13 cellular contexts compared by ENCODE assay signal in the genomic region with DNA sequence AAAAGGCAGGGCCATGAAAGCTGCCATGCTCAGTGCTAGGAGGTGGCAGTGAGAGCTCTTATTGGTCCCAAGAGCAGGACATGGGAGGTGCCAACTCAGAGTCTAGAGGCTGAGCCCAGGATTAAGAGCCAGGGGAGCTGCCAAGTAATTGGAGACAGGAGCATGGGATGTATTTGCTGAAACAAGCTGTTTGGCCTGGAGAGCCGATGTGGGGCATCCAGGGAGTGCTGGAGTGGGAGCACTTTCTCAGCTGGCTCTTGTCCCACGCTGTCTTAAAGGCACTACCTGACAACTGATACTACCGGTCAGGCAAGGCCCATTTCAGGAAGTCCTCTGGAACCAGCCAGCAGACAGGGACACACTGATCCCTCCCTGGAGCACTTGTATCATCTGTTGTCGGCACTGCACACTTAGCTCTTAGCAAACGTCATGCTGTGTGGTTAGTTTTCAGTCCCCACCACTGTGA. TPM values are rescaled to one million over a fixed set of nuclear protein-coding genes. Genes with fewer than 3 reads are reported as not detected.
DNase-seq lines count a peak whose midpoint lies in the region; TF ChIP-seq lines count a peak whose summit lies in the region.
"Had no signal": no experiment of that assay in that cellular context is flagged by ENCODE, and none has a peak within 500 bp of the region (broad histone marks: within the 10 kb centered on the region; RNA-seq: fewer than 3 reads in every experiment).

No MANE protein-coding gene starts in this region.

- H3K27ac ChIP-seq in mammary epithelial cell (ENCODE audit: insufficient read depth, low read depth, low read length), result no peak overlapping the region
- H3K27ac ChIP-seq: uterus had no signal

- in situ Hi-C loops in mammary epithelial cell (cut with MboI; ENCODE audit: low sequenced_read_pairs in 2 of 2) (no loop called here), GM13976 (cut with MboI; ENCODE audit: low sequenced_read_pairs, unreplicated experiment) (no loop called here)

- H3K27me3 Mint-ChIP-seq in MCF 10A (ENCODE audit: insufficient read depth, unreplicated experiment), result no peaks in the 10 kb centered on the region

- H3K36me3 Mint-ChIP-seq in MCF 10A (ENCODE audit: insufficient read depth, unreplicated experiment), result no peaks in the 10 kb centered on the region

- TF ChIP-seq CTCF in MCF 10A (IDR thresholded peaks at IDR 0.05; ENCODE audit: unreplicated experiment), result no peak
- no peak for TF ChIP-seq CTCF in mammary epithelial cell (conservative IDR thresholded peaks at IDR 0.05 in 1 of 2, IDR thresholded peaks at IDR 0.05 in 1 of 2; ENCODE audit: extremely low read depth in 1 of 2, insufficient read depth in 1 of 2, low read depth in 1 of 2, low read length in 2 of 2)
- no peak for TF ChIP-seq CTCF in GM13976 (IDR thresholded peaks at IDR 0.05; ENCODE audit: borderline replicate concordance, control extremely low read depth, extremely low read depth, insufficient read depth, missing control alignments)

- POLR2A ChIA-PET in MCF 10A (lab: Yijun Ruan, JAX), result no interaction called here

- BruUV-seq in MCF 10A (replicated peaks; lab: Mats Ljungman, UMichigan) (no TSS peak), mammary epithelial cell (replicated peaks; lab: Mats Ljungman, UMichigan) (no TSS peak)

- no peaks in the 10 kb centered on the region for H3K79me2 ChIP-seq in mammary epithelial cell (ENCODE audit: insufficient read depth, low read length)

- H3K36me3 ChIP-seq in mammary epithelial cell (ENCODE audit: insufficient read depth, low read length), result no peaks in the 10 kb centered on the region
- H3K36me3 ChIP-seq: uterus had no signal

- WGBS in mammary epithelial cell (ENCODE audit: low coverage, missing lambda C conversion rate), result 0% methylated on average over 2 of the region's 5 CpGs

- no peak overlapping the region for H3K27ac Mint-ChIP-seq in MCF 10A (ENCODE audit: low read depth, unreplicated experiment)

- H3K4me2 ChIP-seq in mammary epithelial cell (ENCODE audit: insufficient read depth, low read depth, low read length), result no peak overlapping the region

- H3K9ac ChIP-seq in mammary epithelial cell (ENCODE audit: insufficient read depth, low read length), result no peak overlapping the region

- dilution Hi-C loops in mammary epithelial cell (cut with HindIII; ENCODE audit: low sequenced_read_pairs), result loop anchor here (5.0 kb wide), 1 partner anchor 45 kb away; no protein-coding TSS in a partner anchor

- CTCF ChIA-PET in MCF 10A (lab: Yijun Ruan, JAX), result interaction anchor here (1.7 kb wide), 1 partner anchor 147 kb away, joined by 3 read pairs; no protein-coding TSS in a partner anchor
- CTCF ChIA-PET in mammary epithelial cell (lab: Charles Lee; ENCODE audit: low non-redundant PET), result no interaction called here

- no peak overlapping the region for H3K4me3 Mint-ChIP-seq in MCF 10A (ENCODE audit: unreplicated experiment)

- no peaks in the 10 kb centered on the region for H3K9me3 ChIP-seq in mammary epithelial cell (replicated peaks; ENCODE audit: insufficient read depth, low read length)
- H3K9me3 ChIP-seq: uterus had no signal

- H3K27me3 ChIP-seq in mammary epithelial cell (ENCODE audit: insufficient read depth, low read length), result peaks cover 2% of the 10 kb centered on the region
- H3K27me3 ChIP-seq: uterus had no signal

- H3K4me1 ChIP-seq in mammary epithelial cell (ENCODE audit: insufficient read depth, low read length), result no peaks in the 10 kb centered on the region
- H3K4me1 ChIP-seq: uterus had no signal

- no peaks in the 10 kb centered on the region for H3K9me3 Mint-ChIP-seq in MCF 10A (ENCODE audit: unreplicated experiment)

- H2AFZ ChIP-seq in mammary epithelial cell (ENCODE audit: low read depth, low read length), result no peak overlapping the region

- no peaks in the 10 kb centered on the region for H4K20me1 ChIP-seq in mammary epithelial cell (ENCODE audit: insufficient read depth, low read length)

- DNase-seq in MCF 10A (ENCODE audit: unreplicated experiment), result peak; percentile 51
- DNase-seq in mammary epithelial cell, result no peak
- DNase-seq in NCI-H82 treated with DMSO at 0.1 percent for 48 hours (lab: John Stamatoyannopoulos, UW; ENCODE audit: unreplicated experiment), result peak; percentile 52
- peak; percentile 85 for DNase-seq in left kidney (ENCODE audit: low read depth, low spot score)
- peak; percentile 50 for DNase-seq in ureter (ENCODE audit: low spot score)
- no peak for DNase-seq in posterior vena cava (ENCODE audit: low spot score)
- no peak for DNase-seq in erythroblast (lab: John Stamatoyannopoulos, UW)
- DNase-seq in GM13976 (ENCODE audit: low spot score), result no peak
- DNase-seq: activated CD8-positive, alpha-beta memory T cell treated with anti-CD3 and anti-CD28 coated beads, Interleukin-2, amount 50 U/mL, for 4 hours; KG1; uterus had no signal

- intact Hi-C loops in MCF 10A (cut with micrococcal nuclease) (no loop called here), mammary epithelial cell (cut with micrococcal nuclease) (no loop called here), posterior vena cava (cut with DNase I) (no loop called here)

- no peak for TF ChIP-seq POLR2A in erythroblast (IDR thresholded peaks at IDR 0.05; ENCODE audit: low read length)

- H3K4me3 ChIP-seq in mammary epithelial cell (replicated peaks in 1 of 3; ENCODE audit: insufficient read depth in 1 of 3, low read depth in 2 of 3, low read length in 3 of 3), result no peak overlapping the region
- H3K4me3 ChIP-seq: uterus had no signal

- H3K4me1 Mint-ChIP-seq in MCF 10A (ENCODE audit: insufficient read depth, unreplicated experiment), result no peaks in the 10 kb centered on the region

RNA-seq across cellular contexts. Expression of gene ANKFN1, which starts 19.3 kb away (rescaled TPM):
- total RNA-seq in MCF 10A (2022), result 0.49 and 1.1 TPM in 2 replicates
- total RNA-seq in mammary epithelial cell, result not detected
- not detected for polyA plus RNA-seq in mammary epithelial cell
- not detected for polyA minus RNA-seq in mammary epithelial cell
- total RNA-seq in ureter, result 33.9 TPM
- total RNA-seq in posterior vena cava, result 1 to 10 TPM; 1.7 to 4.4 TPM
- total RNA-seq: fibroblast of lung; T-helper 2 cell treated with Interferon-gamma antibody and Interleukin-4, amounts not matched to agents 100 ng/mL and 5 ng/mL, for 36 hours had no signal

Comparison
In these comparisons a context has a peak if more than half of its experiments do, and no peak if none do; other contexts are left out.
1. DNase-seq: peak in MCF 10A (single experiment), NCI-H82 treated with DMSO at 0.1 percent for 48 hours (single experiment), left kidney (single experiment) and ureter (single experiment); none in mammary epithelial cell (single experiment), posterior vena cava (single experiment), erythroblast (0 of 2) and GM13976 (single experiment).